Comparison of ENCODE assay signal across 9 cellular contexts in genomic region chr4:113049421-113050355, GRCh38. TPM values are rescaled to one million over a fixed set of nuclear protein-coding genes. Genes with fewer than 3 reads are reported as not detected.
DNase-seq lines count a peak whose midpoint lies in the region; ATAC-seq and TF ChIP-seq lines count a peak whose summit lies in the region.
"Had no signal": no experiment of that assay in that cellular context is flagged by ENCODE, and none has a peak within 500 bp of the region (broad histone marks: within the 10 kb centered on the region; RNA-seq: fewer than 3 reads in every experiment).

Gene ANK2, plus strand, starts transcription at chr4:113049653. Its CDS starts 76 bp downstream, at chr4:113049729.

- H3K4me3 Mint-ChIP-seq in osteocyte (ENCODE audit: unreplicated experiment) = no peak within 1 kb of the TSS
- no peak within 1 kb of the TSS for H3K4me3 Mint-ChIP-seq in CD4-positive, alpha-beta memory T cell
- H3K4me3 Mint-ChIP-seq: nephron had no signal

- H3K36me3 Mint-ChIP-seq in osteocyte (ENCODE audit: unreplicated experiment) = no peaks in the 10 kb centered on the region
- no peaks in the 10 kb centered on the region for H3K36me3 Mint-ChIP-seq in CD4-positive, alpha-beta memory T cell

- ATAC-seq in HG03378 (IDR thresholded peaks at IDR 0.05; ENCODE audit: unreplicated experiment) = no peak

- H3K4me1 ChIP-seq in CD4-positive, alpha-beta memory T cell (ENCODE audit: insufficient read depth, low read length) = no peaks in the 10 kb centered on the region

- CTCF ChIA-PET in CD4-positive, alpha-beta memory T cell (lab: Charles Lee; ENCODE audit: partially characterized antibody) = no interaction called here

- H3K4me1 Mint-ChIP-seq in osteocyte (ENCODE audit: unreplicated experiment) = no peaks in the 10 kb centered on the region
- H3K4me1 Mint-ChIP-seq in CD4-positive, alpha-beta memory T cell = no peaks in the 10 kb centered on the region
- H3K4me1 Mint-ChIP-seq: nephron had no signal

- TF ChIP-seq CTCF in osteocyte (IDR thresholded peaks at IDR 0.05) = no peak

- intact Hi-C loops in CD4-positive, alpha-beta memory T cell (cut with micrococcal nuclease) = no loop called here

- H3K9me3 Mint-ChIP-seq in osteocyte (ENCODE audit: unreplicated experiment) = peaks cover under 1% of the 10 kb centered on the region
- H3K9me3 Mint-ChIP-seq in CD4-positive, alpha-beta memory T cell = no peaks in the 10 kb centered on the region
- H3K9me3 Mint-ChIP-seq: nephron had no signal

- POLR2A ChIA-PET in CD4-positive, alpha-beta memory T cell (lab: Charles Lee; ENCODE audit: partially characterized antibody) = no interaction called here

- no peak within 1 kb of the TSS for H3K27ac Mint-ChIP-seq in osteocyte (ENCODE audit: unreplicated experiment)
- H3K27ac Mint-ChIP-seq in CD4-positive, alpha-beta memory T cell = no peak within 1 kb of the TSS
- H3K27ac Mint-ChIP-seq: nephron had no signal

- H3K27me3 ChIP-seq in CD4-positive, alpha-beta memory T cell (ENCODE audit: insufficient read depth, low read length) = no peaks in the 10 kb centered on the region

- H3K27ac ChIP-seq in CD4-positive, alpha-beta memory T cell (ENCODE audit: low read depth, low read length) = no peak within 1 kb of the TSS

- H3K9me3 ChIP-seq in CD4-positive, alpha-beta memory T cell (ENCODE audit: control insufficient read depth in 1 of 2, low read length in 2 of 2) = no peaks in the 10 kb centered on the region

- H3K27me3 Mint-ChIP-seq in osteocyte (ENCODE audit: unreplicated experiment) = no peaks in the 10 kb centered on the region
- peaks cover 0 to 3% of the 10 kb centered on the region in 2 donors for H3K27me3 Mint-ChIP-seq in CD4-positive, alpha-beta memory T cell

- no peak within 1 kb of the TSS for H3K4me3 ChIP-seq in CD4-positive, alpha-beta memory T cell (ENCODE audit: low read length in 2 of 2)

- DNase-seq in ELR (ENCODE audit: low read depth) = peak; percentile 27
- DNase-seq in NCI-H748 treated with DMSO at 0.1 percent for 48 hours (lab: John Stamatoyannopoulos, UW) = peak; percentile 93
- peak; percentile 77 for DNase-seq in globus pallidus (ENCODE audit: low spot score)
- DNase-seq in osteocyte (ENCODE audit: extremely low spot score, unreplicated experiment) = no peak
- DNase-seq in stimulated activated CD8-positive, alpha-beta memory T cell treated with anti-CD3 and anti-CD28 coated beads, Interleukin-4, amount 100 ng/mL, for 48 hours = no peak
- no peak for DNase-seq in activated CD4-positive, alpha-beta T cell treated with anti-CD3 and anti-CD28 coated beads for 1 hour
- DNase-seq in CD4-positive, alpha-beta memory T cell = no peak

- H3K36me3 ChIP-seq in CD4-positive, alpha-beta memory T cell (ENCODE audit: insufficient read depth, low read length) = no peaks in the 10 kb centered on the region

RNA-seq across cellular contexts. Expression of gene ANK2, which starts in this region (rescaled TPM):
- 17.2 and 20.8 TPM in 2 replicates for total RNA-seq in osteocyte
- total RNA-seq in CD4-positive, alpha-beta memory T cell = not detected
- not detected for polyA plus RNA-seq in CD4-positive, alpha-beta memory T cell

Comparison
In these comparisons a context has a peak if more than half of its experiments do, and no peak if none do; other contexts are left out.
1. RNA of gene ANK2 (total RNA-seq): 17.2 to 20.8 TPM in osteocyte; not detected in CD4-positive, alpha-beta memory T cell; every median in the first group is over 10 times any median in the second.
2. DNase-seq: peak in ELR (single experiment), NCI-H748 treated with DMSO at 0.1 percent for 48 hours (single experiment) and globus pallidus (single experiment); none in osteocyte (single experiment), stimulated activated CD8-positive, alpha-beta memory T cell treated with anti-CD3 and anti-CD28 coated beads, Interleukin-4, amount 100 ng/mL, for 48 hours (single experiment), activated CD4-positive, alpha-beta T cell treated with anti-CD3 and anti-CD28 coated beads for 1 hour (single experiment) and CD4-positive, alpha-beta memory T cell (0 of 5).